Comparison of ENCODE assay signal across 9 cellular contexts in the genomic region with DNA sequence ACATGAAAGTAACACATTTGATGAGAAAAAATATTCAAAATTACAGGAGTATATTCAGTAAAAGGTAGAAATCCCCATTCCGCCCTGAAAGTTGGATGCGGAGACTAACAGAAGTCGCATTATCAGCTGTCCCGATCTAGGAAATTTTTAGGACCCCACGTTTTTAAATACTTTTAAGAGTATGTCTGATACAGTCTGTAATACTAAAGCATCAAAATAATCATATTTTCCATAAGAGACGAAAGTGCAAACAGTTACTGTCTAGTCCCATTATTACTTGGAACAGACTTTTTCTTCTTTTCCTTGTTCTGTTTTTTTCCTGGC. TPM values are rescaled to one million over a fixed set of nuclear protein-coding genes. Genes with fewer than 3 reads are reported as not detected.
DNase-seq lines count a peak whose midpoint lies in the region; ATAC-seq and TF ChIP-seq lines count a peak whose summit lies in the region.
"Had no signal": no experiment of that assay in that cellular context is flagged by ENCODE, and none has a peak within 500 bp of the region (broad histone marks: within the 10 kb centered on the region; RNA-seq: fewer than 3 reads in every experiment).

No MANE protein-coding gene starts in this region.

- peaks cover 4% of the 10 kb centered on the region for H3K36me3 Mint-ChIP-seq in Calu3 (ENCODE audit: insufficient read depth, unreplicated experiment)

- H3K4me1 ChIP-seq in esophagus (ENCODE audit: control insufficient read depth in 2 of 2, insufficient read depth in 2 of 2, low read length in 1 of 2) = peaks cover 0 to 2% of the 10 kb centered on the region in 2 donors
- peaks cover 6% of the 10 kb centered on the region for H3K4me1 ChIP-seq in osteoblast (ENCODE audit: insufficient read depth, low read length)
- no peaks in the 10 kb centered on the region for H3K4me1 ChIP-seq in OCI-LY7 (ENCODE audit: insufficient read depth, low read length, poor library complexity, severe bottlenecking)

- 48 to 50% methylated on average over 6 of the region's 6 CpGs for WGBS in esophagus, 2 donors

- H3K79me2 ChIP-seq in osteoblast (ENCODE audit: insufficient read depth, low read length) (peaks cover 22% of the 10 kb centered on the region), OCI-LY7 (ENCODE audit: insufficient read depth, low read depth, low read length) (no peaks in the 10 kb centered on the region)

- H3K9me3 Mint-ChIP-seq in Calu3 (ENCODE audit: low read depth, unreplicated experiment) = no peaks in the 10 kb centered on the region

- CTCF ChIA-PET in Calu3 (lab: Charles Lee) = interaction anchor here (0.6 kb wide), 1 partner anchor 98 kb away, joined by 3 read pairs; no protein-coding TSS in a partner anchor
- CTCF ChIA-PET in RWPE1 (lab: Yijun Ruan, JAX) = interaction anchor here (0.9 kb wide), 1 partner anchor 65 kb away, joined by 3 read pairs; no protein-coding TSS in a partner anchor
- CTCF ChIA-PET in OCI-LY7 (lab: Charles Lee; ENCODE audit: unreplicated experiment) = no interaction called here

- H3K4me3 Mint-ChIP-seq in Calu3 (ENCODE audit: low read depth, unreplicated experiment) = peak overlapping the region; percentile 69

- peak overlapping the region; percentile 65 for H3K27ac ChIP-seq in RWPE1
- H3K27ac ChIP-seq in esophagus (ENCODE audit: low read depth in 2 of 2, low read length in 1 of 2) = peak overlapping the region; percentile 12 to 76
- peak overlapping the region; percentile 68 for H3K27ac ChIP-seq in osteoblast (ENCODE audit: low read depth, low read length)
- no peak overlapping the region for H3K27ac ChIP-seq in OCI-LY7 (ENCODE audit: low read depth, low read length, poor library complexity, severe bottlenecking)

- H3K27me3 Mint-ChIP-seq in Calu3 (ENCODE audit: unreplicated experiment) = no peaks in the 10 kb centered on the region

- POLR2A ChIA-PET in RWPE1 (lab: Yijun Ruan, JAX; ENCODE audit: low non-redundant PET) = no interaction called here
- POLR2A ChIA-PET in OCI-LY7 (lab: Charles Lee) = no interaction called here

- H4K20me1 ChIP-seq in osteoblast (ENCODE audit: insufficient read depth, low read length) (no peaks in the 10 kb centered on the region), OCI-LY7 (ENCODE audit: insufficient read depth, low read length) (no peaks in the 10 kb centered on the region)

- H3K27ac Mint-ChIP-seq in Calu3 (ENCODE audit: unreplicated experiment) = no peak overlapping the region

- no peak for ATAC-seq in GM18502 (IDR thresholded peaks at IDR 0.05; ENCODE audit: poor library complexity, unreplicated experiment)

- H3K36me3 ChIP-seq in esophagus (ENCODE audit: control insufficient read depth in 2 of 2, insufficient read depth in 2 of 2, low read length in 1 of 2) = no peaks in the 10 kb centered on the region
- H3K36me3 ChIP-seq in osteoblast (ENCODE audit: insufficient read depth, low read length) = no peaks in the 10 kb centered on the region
- H3K36me3 ChIP-seq in OCI-LY7 (ENCODE audit: insufficient read depth, low read length) = no peaks in the 10 kb centered on the region

- DNase-seq in Calu3 (no peak), RWPE1 (ENCODE audit: low spot score) (no peak), osteoblast (ENCODE audit: insufficient read length, low spot score, missing footprints) (peak; percentile 26), NCI-H748 treated with DMSO at 0.1 percent for 48 hours (lab: John Stamatoyannopoulos, UW) (no peak), SHP77 treated with DMSO at 0.1 percent for 48 hours (lab: John Stamatoyannopoulos, UW) (no peak), OCI-LY7 (ENCODE audit: low spot score) (no peak)
- DNase-seq: NCI-H2029 treated with DMSO at 0.1 percent for 48 hours had no signal

- H3K4me3 ChIP-seq in esophagus (ENCODE audit: low read depth in 1 of 2, low read length in 2 of 2) = peak overlapping the region; percentile 70
- H3K4me3 ChIP-seq in osteoblast (ENCODE audit: insufficient read depth, low read length) = peak overlapping the region; percentile 75
- H3K4me3 ChIP-seq in OCI-LY7 (ENCODE audit: low read depth, low read length, poor library complexity, severe bottlenecking) = no peak overlapping the region

- BruUV-seq in Calu3 (replicated peaks; lab: Mats Ljungman, UMichigan) (no TSS peak), OCI-LY7 (replicated peaks; lab: Mats Ljungman, UMichigan) (no TSS peak)

- peak overlapping the region; percentile 43 for H2AFZ ChIP-seq in osteoblast (ENCODE audit: low read length)
- H2AFZ ChIP-seq in OCI-LY7 (ENCODE audit: low read length) = no peak overlapping the region

- TF ChIP-seq CTCF in Calu3 (IDR thresholded peaks at IDR 0.05; ENCODE audit: unreplicated experiment) = no peak
- no peak for TF ChIP-seq CTCF in RWPE1 (conservative IDR thresholded peaks at IDR 0.05; ENCODE audit: low read depth)
- TF ChIP-seq CTCF in osteoblast (IDR thresholded peaks at IDR 0.05; ENCODE audit: extremely low read depth, low read depth, low read length) = no peak
- no peak for TF ChIP-seq CTCF in OCI-LY7 (conservative IDR thresholded peaks at IDR 0.05; ENCODE audit: low read length)

- H3K9me3 ChIP-seq in esophagus (ENCODE audit: control insufficient read depth in 2 of 2, insufficient read depth in 1 of 2, low read depth in 1 of 2, low read length in 1 of 2) (peaks cover 0 to 7% of the 10 kb centered on the region in 2 donors), osteoblast (ENCODE audit: low read depth, low read length) (no peaks in the 10 kb centered on the region), OCI-LY7 (ENCODE audit: low read length) (no peaks in the 10 kb centered on the region)

- intact Hi-C loops in Calu3 (cut with micrococcal nuclease; ENCODE audit: unreplicated experiment) (no loop called here), OCI-LY7 (cut with micrococcal nuclease; ENCODE audit: unreplicated experiment) (no loop called here)

- H3K27me3 ChIP-seq in esophagus (ENCODE audit: control insufficient read depth in 1 of 2, insufficient read depth in 2 of 2, low read length in 2 of 2) = no peaks in the 10 kb centered on the region
- H3K27me3 ChIP-seq in osteoblast (ENCODE audit: insufficient read depth, low read length) = no peaks in the 10 kb centered on the region

- H3K4me1 Mint-ChIP-seq in Calu3 (ENCODE audit: low read depth, unreplicated experiment) = peaks cover 8% of the 10 kb centered on the region

- no peaks in the 10 kb centered on the region for H3K9me2 ChIP-seq in OCI-LY7 (ENCODE audit: insufficient read depth, low read length)

- H3K4me2 ChIP-seq in osteoblast (ENCODE audit: insufficient read depth, low read length) (peak overlapping the region; percentile 75), OCI-LY7 (ENCODE audit: low read length) (no peak overlapping the region)

RNA-seq across cellular contexts. Expression of a gene that starts 0.6 kb away (rescaled TPM):
- 9.8 and 10.7 TPM in 2 replicates for total RNA-seq in Calu3 (2022)
- polyA plus RNA-seq in esophagus = 10 to 100 TPM; 18.7 to 21.0 TPM
- total RNA-seq in osteoblast = 16.6 and 22.4 TPM in 2 replicates
- total RNA-seq in OCI-LY7 (2014; rRNA removed; shearing (Covaris generic)) = 1.0 and 1.7 TPM in 2 replicates
- 1.7 and 2.3 TPM in 2 replicates for total RNA-seq in OCI-LY7 (2022)
